9 cellular contexts compared by ENCODE assay signal in genomic region chr6:34558172-34558714, GRCh38. TPM values are rescaled to one million over a fixed set of nuclear protein-coding genes. Genes with fewer than 3 reads are reported as not detected.
"Had no signal": no experiment of that assay in that cellular context is flagged by ENCODE, and none has a peak within 500 bp of the region (broad histone marks: within the 10 kb centered on the region; RNA-seq: fewer than 3 reads in every experiment).

No MANE protein-coding gene starts in this region.

- FAIRE-seq: G401.6, GM12878, GM12891, GM12892, GM18507, GM19239 had no signal

- ATAC-seq: GM12878 had no signal

- H3K4me3 ChIP-seq: GM12878 had no signal

- DNase-seq: GDM1, GF-D8 had no signal

RNA-seq across cellular contexts. Expression of gene SPDEF, which starts 2.1 kb away (rescaled TPM):
- total RNA-seq: G401, GM12878 had no signal
- polyA plus RNA-seq: GM12878 had no signal
